ENCODE assay signal across 20 cellular contexts in the genomic region with DNA sequence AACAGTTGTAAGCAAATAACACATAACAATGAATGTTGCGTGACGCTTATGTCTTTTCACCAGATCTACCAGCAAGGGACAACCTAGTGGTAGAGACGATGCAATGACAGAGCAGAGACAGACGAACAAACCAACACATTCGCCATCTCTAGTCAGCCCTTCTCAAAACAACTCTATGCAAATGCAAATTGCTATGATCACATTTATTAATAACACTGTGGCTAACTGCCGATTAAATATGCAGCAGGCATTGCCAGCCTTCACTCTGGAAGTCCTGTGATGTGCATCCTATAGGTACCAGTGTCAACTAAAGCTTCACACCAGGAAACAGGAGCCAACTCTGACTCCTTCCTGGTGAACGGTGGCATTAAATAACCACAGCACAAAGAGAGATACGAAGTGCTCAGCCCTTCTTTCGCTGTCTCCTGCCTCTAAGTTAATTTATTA.
DNase-seq lines count a peak whose midpoint lies in the region; ATAC-seq and TF ChIP-seq lines count a peak whose summit lies in the region.
"Had no signal": no experiment of that assay in that cellular context is flagged by ENCODE, and none has a peak within 500 bp of the region (broad histone marks: within the 10 kb centered on the region; RNA-seq: fewer than 3 reads in every experiment).

No MANE protein-coding gene starts in this region.

- peak overlapping the region; percentile 91 to 95 for H3K27ac Mint-ChIP-seq in activated naive CD4-positive, alpha-beta T cell treated with anti-CD3 and anti-CD28 coated beads, Interleukin-2, amount 50 U/mL, for 72 hours
- H3K27ac Mint-ChIP-seq: stimulated activated effector memory CD8-positive, alpha-beta T cell treated with anti-CD3 and anti-CD28 coated beads, Interleukin-12 subunit alpha, Interleukin-12 subunit beta, amount 100 ng/mL, for 72 hours had no signal

- H3K4me3 ChIP-seq in mucosa of descending colon (no peak overlapping the region), esophagus squamous epithelium (no peak overlapping the region)
- H3K4me3 ChIP-seq: A549, HAP-1, Peyer's patch, upper lobe of right lung had no signal

- H3K4me1 ChIP-seq in mucosa of descending colon (ENCODE audit: low read depth) (no peaks in the 10 kb centered on the region), esophagus squamous epithelium (no peaks in the 10 kb centered on the region)
- H3K4me1 ChIP-seq: A549, HAP-1, Peyer's patch, upper lobe of right lung had no signal

- H3K36me3 ChIP-seq in mucosa of descending colon (ENCODE audit: low read depth) (no peaks in the 10 kb centered on the region), esophagus squamous epithelium (peaks cover 0 to 42% (median 0%) of the 10 kb centered on the region in 3 donors)

- TF ChIP-seq POLR2A in esophagus squamous epithelium (IDR thresholded peaks at IDR 0.05) = no peak

- H3K36me3 Mint-ChIP-seq in activated naive CD4-positive, alpha-beta T cell treated with anti-CD3 and anti-CD28 coated beads, Interleukin-2, amount 50 U/mL, for 72 hours = peaks cover 12 to 26% of the 10 kb centered on the region in 2 donors

- peak; percentile 35 to 58 for ATAC-seq in activated naive CD4-positive, alpha-beta T cell treated with anti-CD3 and anti-CD28 coated beads, Interleukin-2, amount 50 U/mL, for 72 hours
- peak; percentile 44 for ATAC-seq in mucosa of descending colon
- ATAC-seq: A549; stimulated activated effector memory CD8-positive, alpha-beta T cell treated with anti-CD3 and anti-CD28 coated beads, Interleukin-12 subunit alpha, Interleukin-12 subunit beta, amount 100 ng/mL, for 72 hours; upper lobe of right lung had no signal

- intact Hi-C loops in mucosa of descending colon (cut with DNase I, micrococcal nuclease) = no loop called here
- intact Hi-C loops in esophagus squamous epithelium (cut with DNase I) = no loop called here

- DNase-seq in activated CD4-positive, alpha-beta T cell treated with anti-CD3 and anti-CD28 coated beads for 48 hours = peak; percentile 32
- no peak for DNase-seq in activated CD4-positive, alpha-beta T cell treated with anti-CD3 and anti-CD28 coated beads, Interleukin-2, amount 50 U/mL, for 48 hours
- DNase-seq in NCI-H526 treated with DMSO at 0.1 percent for 48 hours (lab: John Stamatoyannopoulos, UW) = peak; percentile 58
- no peak for DNase-seq in activated naive CD4-positive, alpha-beta T cell treated with anti-CD3 and anti-CD28 coated beads, Interleukin-2, amount 50 U/mL, for 72 hours (ENCODE audit: low spot score in 2 of 2)
- no peak for DNase-seq in mucosa of descending colon
- DNase-seq in AML-193 (lab: John Stamatoyannopoulos, UW) = no peak
- DNase-seq in NCI-H2171 treated with DMSO at 0.1 percent for 48 hours (lab: John Stamatoyannopoulos, UW) = no peak
- no peak for DNase-seq in esophagus squamous epithelium (lab: John Stamatoyannopoulos, UW)
- DNase-seq: DND-41; KG1; kidney; mammary epithelial cell; NCI-H1105; Peyer's patch; SK-N-SH; stimulated activated CD4-positive, alpha-beta T cell treated with anti-CD3 and anti-CD28 coated beads, Interleukin-12 subunit alpha, Interleukin-12 subunit beta, amount 100 ng/mL, for 4 hours; upper lobe of right lung had no signal

- no peak for TF ChIP-seq CTCF in mucosa of descending colon (IDR thresholded peaks at IDR 0.05)
- no peak for TF ChIP-seq CTCF in esophagus squamous epithelium (IDR thresholded peaks at IDR 0.05)

- 83 to 88% methylated on average over 9 of the region's 9 CpGs for WGBS in esophagus squamous epithelium, 2 donors

- H3K9me3 Mint-ChIP-seq in activated naive CD4-positive, alpha-beta T cell treated with anti-CD3 and anti-CD28 coated beads, Interleukin-2, amount 50 U/mL, for 72 hours = peaks cover 4% of the 10 kb centered on the region in 2 donors

- H3K9me3 ChIP-seq in mucosa of descending colon = peaks cover 6% of the 10 kb centered on the region
- H3K9me3 ChIP-seq in esophagus squamous epithelium = peaks cover 0 to 7% (median 4%) of the 10 kb centered on the region in 3 donors
- H3K9me3 ChIP-seq: HAP-1, SK-N-SH, upper lobe of right lung had no signal

- H3K27me3 ChIP-seq in esophagus squamous epithelium = no peaks in the 10 kb centered on the region
- H3K27me3 ChIP-seq: Peyer's patch, upper lobe of right lung had no signal

- peak overlapping the region in 1 of 4 donors; percentile 18 for H3K27ac ChIP-seq in esophagus squamous epithelium
- H3K27ac ChIP-seq: A549, upper lobe of right lung had no signal

Comparison
In these comparisons a context has a peak if more than half of its experiments do, and no peak if none do; other contexts are left out.
1. DNase-seq: peak in activated CD4-positive, alpha-beta T cell treated with anti-CD3 and anti-CD28 coated beads for 48 hours (single experiment) and NCI-H526 treated with DMSO at 0.1 percent for 48 hours (single experiment); none in activated CD4-positive, alpha-beta T cell treated with anti-CD3 and anti-CD28 coated beads, Interleukin-2, amount 50 U/mL, for 48 hours (0 of 2), activated naive CD4-positive, alpha-beta T cell treated with anti-CD3 and anti-CD28 coated beads, Interleukin-2, amount 50 U/mL, for 72 hours (0 of 2), mucosa of descending colon (0 of 3), AML-193 (0 of 2), NCI-H2171 treated with DMSO at 0.1 percent for 48 hours (single experiment) and esophagus squamous epithelium (single experiment).